In the genomic region with DNA sequence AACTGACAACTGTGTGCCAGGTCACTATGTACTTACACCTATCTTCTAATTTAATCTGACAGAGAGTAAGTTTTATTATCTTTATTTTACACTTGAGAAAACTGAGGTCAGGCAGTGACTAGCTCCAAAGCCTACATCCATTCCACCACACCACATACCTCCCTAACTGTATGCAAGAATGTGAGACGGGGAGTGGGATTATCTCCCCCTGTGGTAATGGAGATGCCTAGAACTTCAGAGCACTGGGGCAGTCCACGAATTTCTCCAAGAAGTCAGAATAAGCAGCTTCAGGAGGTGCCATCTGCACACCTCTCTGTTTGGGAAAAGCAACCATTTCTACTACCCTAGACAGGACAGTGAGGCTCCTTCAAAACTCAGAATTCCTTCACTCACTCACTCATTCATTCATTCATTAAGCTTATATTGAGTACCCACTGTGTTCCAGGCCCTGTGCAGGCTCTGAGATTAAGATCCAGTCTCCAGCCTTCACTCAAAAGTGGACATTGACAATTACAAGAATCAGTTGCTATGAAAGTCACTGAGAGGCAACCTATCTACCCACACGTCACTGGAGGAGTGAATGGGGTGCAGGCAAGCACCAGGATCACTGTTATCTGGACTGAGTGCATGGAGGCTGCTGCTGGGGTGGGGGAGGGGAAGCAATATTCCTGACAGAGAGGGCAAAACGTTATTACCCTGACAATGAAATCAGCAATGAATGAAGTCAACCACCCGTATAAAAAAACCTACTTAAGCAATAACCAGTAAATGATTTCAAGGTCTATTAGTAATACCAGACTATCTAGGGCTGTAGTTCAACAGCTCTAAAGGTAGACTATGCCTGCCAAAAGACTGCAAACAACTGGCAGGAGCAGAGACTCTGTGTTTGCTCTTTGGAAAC, we compare ENCODE assay signal across 17 cellular contexts. TPM values are rescaled to one million over a fixed set of nuclear protein-coding genes. Genes with fewer than 3 reads are reported as not detected.
DNase-seq lines count a peak whose midpoint lies in the region; ATAC-seq, FAIRE-seq and TF ChIP-seq lines count a peak whose summit lies in the region.
"Had no signal": no experiment of that assay in that cellular context is flagged by ENCODE, and none has a peak within 500 bp of the region (broad histone marks: within the 10 kb centered on the region; RNA-seq: fewer than 3 reads in every experiment).

No MANE protein-coding gene starts in this region.

- TF ChIP-seq CTCF in GM12878 (IDR thresholded peaks at IDR 0.05 in 2 of 3, conservative IDR thresholded peaks at IDR 0.05 in 1 of 3; ENCODE audit: control insufficient read depth in 2 of 3, extremely low read depth in 1 of 3, insufficient read depth in 1 of 3, low read depth in 3 of 3, low read length in 3 of 3) (no peak), neutrophil (IDR thresholded peaks at IDR 0.05) (no peak)

- peaks cover 58% of the 10 kb centered on the region for H3K4me1 ChIP-seq in GM12878 (ENCODE audit: control insufficient read depth, insufficient read depth, low read length)
- peaks cover 52 to 73% of the 10 kb centered on the region in 2 experiments for H3K4me1 ChIP-seq in neutrophil (ENCODE audit: control insufficient read depth in 1 of 2, insufficient read depth in 1 of 2, low read depth in 1 of 2, low read length in 1 of 2)
- H3K4me1 ChIP-seq: pancreas had no signal

- TF ChIP-seq RAD21 in GM12878 (IDR thresholded peaks at IDR 0.05; ENCODE audit: insufficient read depth, low read depth, low read length) = no peak

- peaks cover 35% of the 10 kb centered on the region for H3K79me2 ChIP-seq in GM12878 (ENCODE audit: control insufficient read depth, insufficient read depth, low read length)

- no peak for FAIRE-seq in GM12878 (lab: Jason Lieb, UNC)
- FAIRE-seq: pancreas had no signal

- POLR2A ChIA-PET in GM12878 (lab: Charles Lee) = interaction anchor here (0.5 to 11.3 kb wide), 4 partner anchors 11 to 227 kb away, joined by 3 to 245 read pairs (median 4); a partner anchor contains a TSS

- DNase-seq in H7 (peak; percentile 65), GM12878 (ENCODE audit: low read depth, low spot score) (no peak), DMS153 (lab: John Stamatoyannopoulos, UW) (no peak)
- DNase-seq in activated CD8-positive, alpha-beta memory T cell treated with anti-CD3 and anti-CD28 coated beads, Interleukin-2, amount 50 U/mL, for 4 hours = no peak
- DNase-seq: activated CD4-positive, CD25-positive, alpha-beta regulatory T cell treated with anti-CD3 and anti-CD28 coated beads, Interleukin-2, amount 50 U/mL, for 72 hours; anterior cingulate cortex; GF-D8; GM23248; hypothalamus; NCI-H345; pancreas; SIG-M5; stimulated activated CD4-positive, alpha-beta T cell treated with anti-CD3 and anti-CD28 coated beads, Interleukin-4, amount 100 ng/mL, for 24 hours; stimulated activated CD8-positive, alpha-beta memory T cell treated with anti-CD3 and anti-CD28 coated beads, Interleukin-4, amount 100 ng/mL, for 48 hours; T-helper 2 cell had no signal

- H3K9me3 ChIP-seq in GM12878 (replicated peaks; ENCODE audit: control insufficient read depth, insufficient read depth, low read length) (no peaks in the 10 kb centered on the region), neutrophil (no peaks in the 10 kb centered on the region)
- H3K9me3 ChIP-seq: pancreas had no signal

- SMC1A ChIA-PET in GM12878 (lab: Charles Lee; ENCODE audit: uncharacterized antibody, unreplicated experiment) = interaction anchor here (0.7 to 20.3 kb wide), 9 partner anchors 12 to 227 kb away, joined by 3 to 395 read pairs (median 5); a partner anchor contains a TSS

- H3K27ac ChIP-seq in GM12878 (ENCODE audit: control insufficient read depth, insufficient read depth) (peak overlapping the region; percentile 83), neutrophil (peak overlapping the region; percentile 73)
- H3K27ac ChIP-seq: GM23248, pancreas had no signal

- H3K27me3 ChIP-seq in H7 (ENCODE audit: control insufficient read depth, insufficient read depth, low read length) = no peaks in the 10 kb centered on the region
- H3K27me3 ChIP-seq in GM12878 (replicated peaks in 1 of 2; ENCODE audit: control insufficient read depth in 2 of 2, insufficient read depth in 2 of 2, low read length in 1 of 2) = no peaks in the 10 kb centered on the region
- no peaks in the 10 kb centered on the region for H3K27me3 ChIP-seq in neutrophil
- H3K27me3 ChIP-seq: pancreas had no signal

- peak overlapping the region; percentile 57 for H3K4me2 ChIP-seq in GM12878 (ENCODE audit: control insufficient read depth, insufficient read depth)

- in situ Hi-C loops in GM12878 (cut with MboI) = no loop called here

- no TSS peak for BruUV-seq in GM12878 (replicated peaks; lab: Mats Ljungman, UMichigan)

- RAD21 ChIA-PET in GM12878 (lab: Charles Lee; ENCODE audit: unreplicated experiment) = interaction anchor here (0.7 to 9.8 kb wide), 9 partner anchors 12 to 228 kb away, joined by 3 to 219 read pairs (median 6); a partner anchor contains a TSS

- H2AFZ ChIP-seq in GM12878 (ENCODE audit: control insufficient read depth, low read depth, low read length) = no peak overlapping the region
- H2AFZ ChIP-seq: GM23248 had no signal

- no peaks in the 10 kb centered on the region for H4K20me1 ChIP-seq in GM12878 (ENCODE audit: control insufficient read depth, insufficient read depth)

- H3K4me3 ChIP-seq in H7 (ENCODE audit: insufficient read depth, low read depth, low read length) (no peak overlapping the region), GM12878 (no peak overlapping the region; the same call in 1 of the 2 replicates), neutrophil (ENCODE audit: low read depth in 1 of 2, low read length in 1 of 2) (no peak overlapping the region)
- H3K4me3 ChIP-seq: GM23248, pancreas had no signal

- H3K9ac ChIP-seq in GM12878 (ENCODE audit: control insufficient read depth, insufficient read depth, low read length) = peak overlapping the region; percentile 35; the same call in 1 of the 2 replicates
- H3K9ac ChIP-seq: GM23248 had no signal

- TF ChIP-seq EP300 in GM12878 (IDR thresholded peaks at IDR 0.05; ENCODE audit: borderline replicate concordance in 1 of 2, control insufficient read depth in 1 of 2, low read depth in 2 of 2, low read length in 2 of 2) = no peak

- intact Hi-C loops in GM12878 (cut with micrococcal nuclease; ENCODE audit: unreplicated experiment) = loop anchor here (10.0 kb wide), 1 partner anchor 312 kb away; no protein-coding TSS in a partner anchor

- ATAC-seq in GM12878 (no peak), HG02798 (IDR thresholded peaks at IDR 0.05; ENCODE audit: poor library complexity, unreplicated experiment) (no peak)
- ATAC-seq: pancreas had no signal

- CTCF ChIA-PET in GM12878 (lab: Yijun Ruan, JAX) = interaction anchor here (1.0 to 4.1 kb wide), 9 partner anchors 8 to 227 kb away, joined by 3 to 37 read pairs (median 4); a partner anchor contains a TSS

- 24% methylated on average over 5 of the region's 5 CpGs for WGBS in GM12878 (ENCODE audit: insufficient coverage, insufficient replicate concordance, low lambda C conversion rate, missing lambda C conversion rate)

- TF ChIP-seq POLR2A in GM12878 (IDR thresholded peaks at IDR 0.05; ENCODE audit: low read depth, low read length) = no peak

- no peaks in the 10 kb centered on the region for H3K36me3 ChIP-seq in H7 (replicated peaks; ENCODE audit: control insufficient read depth, insufficient read depth, low read length)
- H3K36me3 ChIP-seq in GM12878 (ENCODE audit: control insufficient read depth in 2 of 2, insufficient read depth in 2 of 2, low read length in 1 of 2) = peaks cover 0 to 2% of the 10 kb centered on the region in 2 experiments; a peak in 2 of 4 replicates
- no peaks in the 10 kb centered on the region for H3K36me3 ChIP-seq in neutrophil
- H3K36me3 ChIP-seq: pancreas had no signal

RNA-seq across cellular contexts. Expression of a gene that starts 18.0 kb away (rescaled TPM):
- 5.7 and 8.3 TPM in 2 replicates for total RNA-seq in H7 (2014; rRNA removed; shearing (Covaris generic))
- total RNA-seq in GM12878 (2013; cell fraction: nucleolus; rRNA removed) = 64.8 and 70.2 TPM in 2 replicates
- total RNA-seq in GM12878 (2014; rRNA removed) (55.6 and 58.5 TPM in 2 replicates), GM12878 (2014; rRNA removed; fragmentation: Illumina TruSeq; extraction: Trizol) (38.5 and 39.7 TPM in 2 replicates), GM12878 (2021) (44.7 and 50.8 TPM in 2 replicates)
- 31.6 TPM for polyA plus RNA-seq in GM12878 (2011; ENCODE audit: low read depth)
- polyA plus RNA-seq in GM12878 (2011; rRNA removed) (58.6 and 79.2 TPM in 2 replicates), GM12878 (2014; fragmentation: Illumina TruSeq; extraction: Trizol) (64.3 and 65.1 TPM in 2 replicates), GM12878 (2014; fragmentation: Nextera tagmentation; extraction: Ambion mirVana) (10 to 100 TPM; 48.1 to 72.7 TPM), GM12878 (2014; rRNA removed) (53.5 and 60.2 TPM in 2 replicates), GM12878 (2016; fragmentation: Nextera tagmentation; extraction: Ambion mirVana) (10 to 100 TPM; 27.8 to 31.1 TPM)
- 81.8 and 100 TPM in 2 replicates for polyA plus RNA-seq in GM12878 (2011; cell fraction: cytosol; rRNA removed)
- polyA plus RNA-seq in GM12878 (2011; cell fraction: nucleus; rRNA removed) = 56.1 and 60.0 TPM in 2 replicates
- 29.4 and 38.4 TPM in 2 replicates for polyA plus RNA-seq in GM12878 (2012)
- 85.9 and 88.4 TPM in 2 replicates for polyA minus RNA-seq in GM12878 (2011; rRNA and poly(A)+ RNA removed)
- polyA minus RNA-seq in GM12878 (2011; cell fraction: cytosol; rRNA and poly(A)+ RNA removed) = 18.2 and 18.3 TPM in 2 replicates
- polyA minus RNA-seq in GM12878 (2011; cell fraction: nucleus; rRNA and poly(A)+ RNA removed) = 15.2 and 20.2 TPM in 2 replicates

RNA-seq across cellular contexts. Expression of a gene that starts 30.8 kb away (rescaled TPM):
- 192 and 227 TPM in 2 replicates for total RNA-seq in H7 (2014; rRNA removed; shearing (Covaris generic))
- total RNA-seq in GM12878 (2013; cell fraction: nucleolus; rRNA removed) = 115 and 118 TPM in 2 replicates
- total RNA-seq in GM12878 (2014; rRNA removed) (289 and 292 TPM in 2 replicates), GM12878 (2014; rRNA removed; fragmentation: Illumina TruSeq; extraction: Trizol) (115 and 126 TPM in 2 replicates), GM12878 (2021) (156 and 166 TPM in 2 replicates)
- 174 TPM for polyA plus RNA-seq in GM12878 (2011; ENCODE audit: low read depth)
- polyA plus RNA-seq in GM12878 (2011; rRNA removed) (197 and 256 TPM in 2 replicates), GM12878 (2014; fragmentation: Illumina TruSeq; extraction: Trizol) (214 and 224 TPM in 2 replicates), GM12878 (2014; fragmentation: Nextera tagmentation; extraction: Ambion mirVana) (100 to 1,000 TPM; 110 to 116 TPM), GM12878 (2014; rRNA removed) (264 and 284 TPM in 2 replicates), GM12878 (2016; fragmentation: Nextera tagmentation; extraction: Ambion mirVana) (100 to 1,000 TPM; 105 to 115 TPM)
- 283 and 304 TPM in 2 replicates for polyA plus RNA-seq in GM12878 (2011; cell fraction: cytosol; rRNA removed)
- 405 and 422 TPM in 2 replicates for polyA plus RNA-seq in GM12878 (2011; cell fraction: nucleus; rRNA removed)
- polyA plus RNA-seq in GM12878 (2012) = 186 and 187 TPM in 2 replicates
- 190 and 233 TPM in 2 replicates for polyA minus RNA-seq in GM12878 (2011; rRNA and poly(A)+ RNA removed)
- 56.3 and 63.2 TPM in 2 replicates for polyA minus RNA-seq in GM12878 (2011; cell fraction: cytosol; rRNA and poly(A)+ RNA removed)
- polyA minus RNA-seq in GM12878 (2011; cell fraction: nucleus; rRNA and poly(A)+ RNA removed) = 118 and 176 TPM in 2 replicates

RNA-seq across cellular contexts. Expression of a gene that starts 32.4 kb away (rescaled TPM):
- total RNA-seq in H7 (2014; rRNA removed; shearing (Covaris generic)) = 80.8 and 86.6 TPM in 2 replicates
- total RNA-seq in GM12878 (2013; cell fraction: nucleolus; rRNA removed) = 21.8 and 22.3 TPM in 2 replicates
- 102 and 143 TPM in 2 replicates for total RNA-seq in GM12878 (2014; rRNA removed)
- total RNA-seq in GM12878 (2014; rRNA removed; fragmentation: Illumina TruSeq; extraction: Trizol) = 110 and 135 TPM in 2 replicates
- 193 and 208 TPM in 2 replicates for total RNA-seq in GM12878 (2021)
- polyA plus RNA-seq in GM12878 (2011; ENCODE audit: low read depth) = 136 TPM
- polyA plus RNA-seq in GM12878 (2011; rRNA removed) = 62.7 and 86.1 TPM in 2 replicates
- 51.4 and 58.7 TPM in 2 replicates for polyA plus RNA-seq in GM12878 (2011; cell fraction: cytosol; rRNA removed)
- polyA plus RNA-seq in GM12878 (2011; cell fraction: nucleus; rRNA removed) = 32.4 and 47.1 TPM in 2 replicates
- 113 and 144 TPM in 2 replicates for polyA plus RNA-seq in GM12878 (2012)
- 43.2 and 67.3 TPM in 2 replicates for polyA plus RNA-seq in GM12878 (2014; fragmentation: Illumina TruSeq; extraction: Trizol)
- polyA plus RNA-seq in GM12878 (2014; fragmentation: Nextera tagmentation; extraction: Ambion mirVana) = 100 to 1,000 TPM in 1 of 2 experiments, 10 to 100 TPM in 1; 51.7 to 142 TPM
- 172 and 212 TPM in 2 replicates for polyA plus RNA-seq in GM12878 (2014; rRNA removed)
- 100 to 1,000 TPM; 530 to 541 TPM for polyA plus RNA-seq in GM12878 (2016; fragmentation: Nextera tagmentation; extraction: Ambion mirVana)
- 9.3 and 15.1 TPM in 2 replicates for polyA minus RNA-seq in GM12878 (2011; rRNA and poly(A)+ RNA removed)
- 12.3 and 22.1 TPM in 2 replicates for polyA minus RNA-seq in GM12878 (2011; cell fraction: cytosol; rRNA and poly(A)+ RNA removed)
- polyA minus RNA-seq in GM12878 (2011; cell fraction: nucleus; rRNA and poly(A)+ RNA removed) = 7.9 and 18.8 TPM in 2 replicates

RNA-seq across cellular contexts. Expression of a gene that starts 39.1 kb away (rescaled TPM):
- total RNA-seq in H7 (2014; rRNA removed; shearing (Covaris generic)) = 54.6 and 79.8 TPM in 2 replicates
- total RNA-seq in GM12878 (2013; cell fraction: nucleolus; rRNA removed) = 3.2 and 5.0 TPM in 2 replicates
- total RNA-seq in GM12878 (2014; rRNA removed) = 0.38 and 0.85 TPM in 2 replicates
- total RNA-seq in GM12878 (2014; rRNA removed; fragmentation: Illumina TruSeq; extraction: Trizol) = 0.28 and 0.31 TPM in 2 replicates
- 1.1 and 1.8 TPM in 2 replicates for total RNA-seq in GM12878 (2021)
- polyA plus RNA-seq in GM12878 (2011; ENCODE audit: low read depth) = 1.2 TPM
- polyA plus RNA-seq in GM12878 (2011; rRNA removed) = 0.65 and 0.91 TPM in 2 replicates
- 1.8 and 2.0 TPM in 2 replicates for polyA plus RNA-seq in GM12878 (2011; cell fraction: cytosol; rRNA removed)
- 7.5 and 8.2 TPM in 2 replicates for polyA plus RNA-seq in GM12878 (2011; cell fraction: nucleus; rRNA removed)
- polyA plus RNA-seq in GM12878 (2012) = 0.46 and 0.59 TPM in 2 replicates
- 0.27 and 0.56 TPM in 2 replicates for polyA plus RNA-seq in GM12878 (2014; fragmentation: Illumina TruSeq; extraction: Trizol)
- polyA plus RNA-seq in GM12878 (2014; fragmentation: Nextera tagmentation; extraction: Ambion mirVana) = not detected
- 1.8 and 1.9 TPM in 2 replicates for polyA plus RNA-seq in GM12878 (2014; rRNA removed)
- under 1 TPM; 0.32 to 0.42 TPM for polyA plus RNA-seq in GM12878 (2016; fragmentation: Nextera tagmentation; extraction: Ambion mirVana)
- polyA minus RNA-seq in GM12878 (2011; rRNA and poly(A)+ RNA removed) = 0.15 and 0.26 TPM in 2 replicates
- not detected in 2 replicates for polyA minus RNA-seq in GM12878 (2011; cell fraction: cytosol; rRNA and poly(A)+ RNA removed)
- 0.57 and 1.1 TPM in 2 replicates for polyA minus RNA-seq in GM12878 (2011; cell fraction: nucleus; rRNA and poly(A)+ RNA removed)
